In the genomic region with DNA sequence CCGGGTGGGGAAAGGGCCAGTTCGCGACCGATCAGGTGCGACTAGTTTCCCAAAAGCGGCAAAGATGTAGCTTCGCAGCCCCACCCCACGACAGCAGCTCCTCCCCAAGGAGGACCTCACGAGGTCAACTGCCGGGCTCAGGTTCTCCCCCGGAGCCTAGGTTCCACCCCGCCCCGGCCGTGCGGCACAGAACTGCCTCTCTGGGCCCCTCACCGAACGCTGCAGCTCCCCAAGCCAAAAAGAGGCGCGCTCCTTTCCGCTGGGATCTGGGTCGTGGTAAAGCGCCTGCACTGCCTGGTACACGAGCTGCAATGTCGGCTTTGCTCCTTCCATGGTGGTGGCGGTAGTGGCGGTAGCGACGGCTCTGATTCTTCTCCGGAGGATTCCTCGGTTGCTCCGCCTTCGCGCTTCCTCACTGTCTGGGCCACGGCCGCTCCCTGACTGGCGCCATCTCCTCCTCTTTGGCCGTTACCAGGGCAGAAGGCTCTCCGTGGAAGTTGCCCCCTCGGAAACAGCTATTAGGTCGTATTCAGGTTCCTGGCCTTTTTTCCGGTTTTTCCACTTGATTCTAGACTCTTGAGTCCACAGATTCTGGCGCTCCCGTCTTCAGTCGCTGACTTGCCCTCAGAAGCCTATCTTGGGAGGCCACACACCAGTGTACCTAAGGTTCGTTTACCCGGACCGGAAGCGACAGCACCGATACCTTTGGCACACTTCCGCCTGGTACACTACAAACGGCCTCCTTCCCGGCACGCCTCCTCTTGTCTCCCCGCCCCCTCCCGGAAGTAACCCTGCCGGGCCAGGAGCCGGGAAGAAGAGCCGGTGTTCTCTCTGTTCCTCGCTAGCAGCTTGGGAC, we compare ENCODE assay signal across 1 cellular context.
TF ChIP-seq lines count a peak whose summit lies in the region.

A gene (minus strand): TSS at position 674 of the 856 bp plus-strand sequence. CDS start 341 bp downstream, at position 333.

TF ChIP-seq in K562, 482 proteins besides CTCF, POLR2A, EP300 and RAD21 (continued from another document and continues in another):
- TF ChIP-seq, protein P1, sequence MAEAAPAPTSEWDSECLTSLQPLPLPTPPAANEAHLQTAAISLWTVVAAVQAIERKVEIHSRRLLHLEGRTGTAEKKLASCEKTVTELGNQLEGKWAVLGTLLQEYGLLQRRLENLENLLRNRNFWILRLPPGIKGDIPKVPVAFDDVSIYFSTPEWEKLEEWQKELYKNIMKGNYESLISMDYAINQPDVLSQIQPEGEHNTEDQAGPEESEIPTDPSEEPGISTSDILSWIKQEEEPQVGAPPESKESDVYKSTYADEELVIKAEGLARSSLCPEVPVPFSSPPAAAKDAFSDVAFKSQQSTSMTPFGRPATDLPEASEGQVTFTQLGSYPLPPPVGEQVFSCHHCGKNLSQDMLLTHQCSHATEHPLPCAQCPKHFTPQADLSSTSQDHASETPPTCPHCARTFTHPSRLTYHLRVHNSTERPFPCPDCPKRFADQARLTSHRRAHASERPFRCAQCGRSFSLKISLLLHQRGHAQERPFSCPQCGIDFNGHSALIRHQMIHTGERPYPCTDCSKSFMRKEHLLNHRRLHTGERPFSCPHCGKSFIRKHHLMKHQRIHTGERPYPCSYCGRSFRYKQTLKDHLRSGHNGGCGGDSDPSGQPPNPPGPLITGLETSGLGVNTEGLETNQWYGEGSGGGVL (CRISPR knock-in tag; IDR thresholded peaks at IDR 0.05): no peak
- 0 out of 2 replicates have a peak, but pooled peaks have one; percentile 27 for TF ChIP-seq ARID2 (IDR thresholded peaks at IDR 0.05)
- TF ChIP-seq, protein P2, sequence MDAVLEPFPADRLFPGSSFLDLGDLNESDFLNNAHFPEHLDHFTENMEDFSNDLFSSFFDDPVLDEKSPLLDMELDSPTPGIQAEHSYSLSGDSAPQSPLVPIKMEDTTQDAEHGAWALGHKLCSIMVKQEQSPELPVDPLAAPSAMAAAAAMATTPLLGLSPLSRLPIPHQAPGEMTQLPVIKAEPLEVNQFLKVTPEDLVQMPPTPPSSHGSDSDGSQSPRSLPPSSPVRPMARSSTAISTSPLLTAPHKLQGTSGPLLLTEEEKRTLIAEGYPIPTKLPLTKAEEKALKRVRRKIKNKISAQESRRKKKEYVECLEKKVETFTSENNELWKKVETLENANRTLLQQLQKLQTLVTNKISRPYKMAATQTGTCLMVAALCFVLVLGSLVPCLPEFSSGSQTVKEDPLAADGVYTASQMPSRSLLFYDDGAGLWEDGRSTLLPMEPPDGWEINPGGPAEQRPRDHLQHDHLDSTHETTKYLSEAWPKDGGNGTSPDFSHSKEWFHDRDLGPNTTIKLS (IDR thresholded peaks at IDR 0.05; ENCODE audit: borderline replicate concordance, low read depth): peak; percentile 90
- peak; percentile 92; a peak in 3 of 4 replicates for TF ChIP-seq FOXK2 (conservative IDR thresholded peaks at IDR 0.05 in 1 of 2, IDR thresholded peaks at IDR 0.05 in 1 of 2; ENCODE audit: low read depth in 2 of 2)
- peak; percentile 99 for TF ChIP-seq TAF7 (tag; IDR thresholded peaks at IDR 0.05)
- peak; percentile 58; the same call in 1 of the 2 replicates for TF ChIP-seq PHF21A (IDR thresholded peaks at IDR 0.05; ENCODE audit: borderline replicate concordance, low read depth)
- TF ChIP-seq, protein P3, sequence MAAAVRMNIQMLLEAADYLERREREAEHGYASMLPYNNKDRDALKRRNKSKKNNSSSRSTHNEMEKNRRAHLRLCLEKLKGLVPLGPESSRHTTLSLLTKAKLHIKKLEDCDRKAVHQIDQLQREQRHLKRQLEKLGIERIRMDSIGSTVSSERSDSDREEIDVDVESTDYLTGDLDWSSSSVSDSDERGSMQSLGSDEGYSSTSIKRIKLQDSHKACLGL (CRISPR knock-in tag; IDR thresholded peaks at IDR 0.05; ENCODE audit: borderline replicate concordance, poor library complexity, severe bottlenecking): no peak
- TF ChIP-seq, protein P4, sequence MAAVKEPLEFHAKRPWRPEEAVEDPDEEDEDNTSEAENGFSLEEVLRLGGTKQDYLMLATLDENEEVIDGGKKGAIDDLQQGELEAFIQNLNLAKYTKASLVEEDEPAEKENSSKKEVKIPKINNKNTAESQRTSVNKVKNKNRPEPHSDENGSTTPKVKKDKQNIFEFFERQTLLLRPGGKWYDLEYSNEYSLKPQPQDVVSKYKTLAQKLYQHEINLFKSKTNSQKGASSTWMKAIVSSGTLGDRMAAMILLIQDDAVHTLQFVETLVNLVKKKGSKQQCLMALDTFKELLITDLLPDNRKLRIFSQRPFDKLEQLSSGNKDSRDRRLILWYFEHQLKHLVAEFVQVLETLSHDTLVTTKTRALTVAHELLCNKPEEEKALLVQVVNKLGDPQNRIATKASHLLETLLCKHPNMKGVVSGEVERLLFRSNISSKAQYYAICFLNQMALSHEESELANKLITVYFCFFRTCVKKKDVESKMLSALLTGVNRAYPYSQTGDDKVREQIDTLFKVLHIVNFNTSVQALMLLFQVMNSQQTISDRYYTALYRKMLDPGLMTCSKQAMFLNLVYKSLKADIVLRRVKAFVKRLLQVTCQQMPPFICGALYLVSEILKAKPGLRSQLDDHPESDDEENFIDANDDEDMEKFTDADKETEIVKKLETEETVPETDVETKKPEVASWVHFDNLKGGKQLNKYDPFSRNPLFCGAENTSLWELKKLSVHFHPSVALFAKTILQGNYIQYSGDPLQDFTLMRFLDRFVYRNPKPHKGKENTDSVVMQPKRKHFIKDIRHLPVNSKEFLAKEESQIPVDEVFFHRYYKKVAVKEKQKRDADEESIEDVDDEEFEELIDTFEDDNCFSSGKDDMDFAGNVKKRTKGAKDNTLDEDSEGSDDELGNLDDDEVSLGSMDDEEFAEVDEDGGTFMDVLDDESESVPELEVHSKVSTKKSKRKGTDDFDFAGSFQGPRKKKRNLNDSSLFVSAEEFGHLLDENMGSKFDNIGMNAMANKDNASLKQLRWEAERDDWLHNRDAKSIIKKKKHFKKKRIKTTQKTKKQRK (IDR thresholded peaks at IDR 0.05; ENCODE audit: borderline replicate concordance, low read depth, low read length): no peak
- TF ChIP-seq, protein P5, sequence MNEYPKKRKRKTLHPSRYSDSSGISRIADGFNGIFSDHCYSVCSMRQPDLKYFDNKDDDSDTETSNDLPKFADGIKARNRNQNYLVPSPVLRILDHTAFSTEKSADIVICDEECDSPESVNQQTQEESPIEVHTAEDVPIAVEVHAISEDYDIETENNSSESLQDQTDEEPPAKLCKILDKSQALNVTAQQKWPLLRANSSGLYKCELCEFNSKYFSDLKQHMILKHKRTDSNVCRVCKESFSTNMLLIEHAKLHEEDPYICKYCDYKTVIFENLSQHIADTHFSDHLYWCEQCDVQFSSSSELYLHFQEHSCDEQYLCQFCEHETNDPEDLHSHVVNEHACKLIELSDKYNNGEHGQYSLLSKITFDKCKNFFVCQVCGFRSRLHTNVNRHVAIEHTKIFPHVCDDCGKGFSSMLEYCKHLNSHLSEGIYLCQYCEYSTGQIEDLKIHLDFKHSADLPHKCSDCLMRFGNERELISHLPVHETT (CRISPR knock-in tag; conservative IDR thresholded peaks at IDR 0.05 in 1 of 2, IDR thresholded peaks at IDR 0.05 in 1 of 2): peak in 1 of 2 experiments; percentile 92; a peak in 2 of 4 replicates
- TF ChIP-seq PRMT5 (CRISPR knock-in tag; IDR thresholded peaks at IDR 0.05): no peak
- peak; percentile 71 for TF ChIP-seq GTF2F1 (IDR thresholded peaks at IDR 0.05; ENCODE audit: low read depth, low read length)
- TF ChIP-seq HMG20A (CRISPR knock-in tag; conservative IDR thresholded peaks at IDR 0.05): no peak
- TF ChIP-seq, protein P6, sequence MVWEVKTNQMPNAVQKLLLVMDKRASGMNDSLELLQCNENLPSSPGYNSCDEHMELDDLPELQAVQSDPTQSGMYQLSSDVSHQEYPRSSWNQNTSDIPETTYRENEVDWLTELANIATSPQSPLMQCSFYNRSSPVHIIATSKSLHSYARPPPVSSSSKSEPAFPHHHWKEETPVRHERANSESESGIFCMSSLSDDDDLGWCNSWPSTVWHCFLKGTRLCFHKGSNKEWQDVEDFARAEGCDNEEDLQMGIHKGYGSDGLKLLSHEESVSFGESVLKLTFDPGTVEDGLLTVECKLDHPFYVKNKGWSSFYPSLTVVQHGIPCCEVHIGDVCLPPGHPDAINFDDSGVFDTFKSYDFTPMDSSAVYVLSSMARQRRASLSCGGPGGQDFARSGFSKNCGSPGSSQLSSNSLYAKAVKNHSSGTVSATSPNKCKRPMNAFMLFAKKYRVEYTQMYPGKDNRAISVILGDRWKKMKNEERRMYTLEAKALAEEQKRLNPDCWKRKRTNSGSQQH (CRISPR knock-in tag; IDR thresholded peaks at IDR 0.05): peak; percentile 92; the same call in 1 of the 2 replicates
- TF ChIP-seq ZNF253 (CRISPR knock-in tag; conservative IDR thresholded peaks at IDR 0.05): no peak; the same call in 1 of the 2 replicates
- TF ChIP-seq, protein P7, sequence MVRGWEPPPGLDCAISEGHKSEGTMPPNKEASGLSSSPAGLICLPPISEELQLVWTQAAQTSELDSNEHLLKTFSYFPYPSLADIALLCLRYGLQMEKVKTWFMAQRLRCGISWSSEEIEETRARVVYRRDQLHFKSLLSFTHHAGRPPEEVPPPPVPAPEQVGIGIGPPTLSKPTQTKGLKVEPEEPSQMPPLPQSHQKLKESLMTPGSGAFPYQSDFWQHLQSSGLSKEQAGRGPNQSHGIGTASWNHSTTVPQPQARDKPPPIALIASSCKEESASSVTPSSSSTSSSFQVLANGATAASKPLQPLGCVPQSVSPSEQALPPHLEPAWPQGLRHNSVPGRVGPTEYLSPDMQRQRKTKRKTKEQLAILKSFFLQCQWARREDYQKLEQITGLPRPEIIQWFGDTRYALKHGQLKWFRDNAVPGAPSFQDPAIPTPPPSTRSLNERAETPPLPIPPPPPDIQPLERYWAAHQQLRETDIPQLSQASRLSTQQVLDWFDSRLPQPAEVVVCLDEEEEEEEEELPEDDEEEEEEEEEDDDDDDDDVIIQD (CRISPR knock-in tag; IDR thresholded peaks at IDR 0.05): peak; percentile 18; the same call in 1 of the 2 replicates
- no peak for TF ChIP-seq MEIS2 (IDR thresholded peaks at IDR 0.05; ENCODE audit: partially characterized antibody)
- TF ChIP-seq RBM15 (IDR thresholded peaks at IDR 0.05; ENCODE audit: insufficient read depth, low read length): no peak
- peak; percentile 94 for TF ChIP-seq MYBL2 (IDR thresholded peaks at IDR 0.05; ENCODE audit: low read depth)
- no peak for TF ChIP-seq MYBL2 (CRISPR knock-in tag; IDR thresholded peaks at IDR 0.05; ENCODE audit: borderline replicate concordance)
- TF ChIP-seq, protein P8, sequence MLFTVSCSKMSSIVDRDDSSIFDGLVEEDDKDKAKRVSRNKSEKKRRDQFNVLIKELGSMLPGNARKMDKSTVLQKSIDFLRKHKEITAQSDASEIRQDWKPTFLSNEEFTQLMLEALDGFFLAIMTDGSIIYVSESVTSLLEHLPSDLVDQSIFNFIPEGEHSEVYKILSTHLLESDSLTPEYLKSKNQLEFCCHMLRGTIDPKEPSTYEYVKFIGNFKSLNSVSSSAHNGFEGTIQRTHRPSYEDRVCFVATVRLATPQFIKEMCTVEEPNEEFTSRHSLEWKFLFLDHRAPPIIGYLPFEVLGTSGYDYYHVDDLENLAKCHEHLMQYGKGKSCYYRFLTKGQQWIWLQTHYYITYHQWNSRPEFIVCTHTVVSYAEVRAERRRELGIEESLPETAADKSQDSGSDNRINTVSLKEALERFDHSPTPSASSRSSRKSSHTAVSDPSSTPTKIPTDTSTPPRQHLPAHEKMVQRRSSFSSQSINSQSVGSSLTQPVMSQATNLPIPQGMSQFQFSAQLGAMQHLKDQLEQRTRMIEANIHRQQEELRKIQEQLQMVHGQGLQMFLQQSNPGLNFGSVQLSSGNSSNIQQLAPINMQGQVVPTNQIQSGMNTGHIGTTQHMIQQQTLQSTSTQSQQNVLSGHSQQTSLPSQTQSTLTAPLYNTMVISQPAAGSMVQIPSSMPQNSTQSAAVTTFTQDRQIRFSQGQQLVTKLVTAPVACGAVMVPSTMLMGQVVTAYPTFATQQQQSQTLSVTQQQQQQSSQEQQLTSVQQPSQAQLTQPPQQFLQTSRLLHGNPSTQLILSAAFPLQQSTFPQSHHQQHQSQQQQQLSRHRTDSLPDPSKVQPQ (CRISPR knock-in tag; IDR thresholded peaks at IDR 0.05; ENCODE audit: borderline replicate concordance): 0 out of 2 replicates have a peak, but pooled peaks have one; percentile 31
- TF ChIP-seq DIDO1 (tag; IDR thresholded peaks at IDR 0.05; ENCODE audit: low read depth): peak; percentile 100
- TF ChIP-seq, protein P9, sequence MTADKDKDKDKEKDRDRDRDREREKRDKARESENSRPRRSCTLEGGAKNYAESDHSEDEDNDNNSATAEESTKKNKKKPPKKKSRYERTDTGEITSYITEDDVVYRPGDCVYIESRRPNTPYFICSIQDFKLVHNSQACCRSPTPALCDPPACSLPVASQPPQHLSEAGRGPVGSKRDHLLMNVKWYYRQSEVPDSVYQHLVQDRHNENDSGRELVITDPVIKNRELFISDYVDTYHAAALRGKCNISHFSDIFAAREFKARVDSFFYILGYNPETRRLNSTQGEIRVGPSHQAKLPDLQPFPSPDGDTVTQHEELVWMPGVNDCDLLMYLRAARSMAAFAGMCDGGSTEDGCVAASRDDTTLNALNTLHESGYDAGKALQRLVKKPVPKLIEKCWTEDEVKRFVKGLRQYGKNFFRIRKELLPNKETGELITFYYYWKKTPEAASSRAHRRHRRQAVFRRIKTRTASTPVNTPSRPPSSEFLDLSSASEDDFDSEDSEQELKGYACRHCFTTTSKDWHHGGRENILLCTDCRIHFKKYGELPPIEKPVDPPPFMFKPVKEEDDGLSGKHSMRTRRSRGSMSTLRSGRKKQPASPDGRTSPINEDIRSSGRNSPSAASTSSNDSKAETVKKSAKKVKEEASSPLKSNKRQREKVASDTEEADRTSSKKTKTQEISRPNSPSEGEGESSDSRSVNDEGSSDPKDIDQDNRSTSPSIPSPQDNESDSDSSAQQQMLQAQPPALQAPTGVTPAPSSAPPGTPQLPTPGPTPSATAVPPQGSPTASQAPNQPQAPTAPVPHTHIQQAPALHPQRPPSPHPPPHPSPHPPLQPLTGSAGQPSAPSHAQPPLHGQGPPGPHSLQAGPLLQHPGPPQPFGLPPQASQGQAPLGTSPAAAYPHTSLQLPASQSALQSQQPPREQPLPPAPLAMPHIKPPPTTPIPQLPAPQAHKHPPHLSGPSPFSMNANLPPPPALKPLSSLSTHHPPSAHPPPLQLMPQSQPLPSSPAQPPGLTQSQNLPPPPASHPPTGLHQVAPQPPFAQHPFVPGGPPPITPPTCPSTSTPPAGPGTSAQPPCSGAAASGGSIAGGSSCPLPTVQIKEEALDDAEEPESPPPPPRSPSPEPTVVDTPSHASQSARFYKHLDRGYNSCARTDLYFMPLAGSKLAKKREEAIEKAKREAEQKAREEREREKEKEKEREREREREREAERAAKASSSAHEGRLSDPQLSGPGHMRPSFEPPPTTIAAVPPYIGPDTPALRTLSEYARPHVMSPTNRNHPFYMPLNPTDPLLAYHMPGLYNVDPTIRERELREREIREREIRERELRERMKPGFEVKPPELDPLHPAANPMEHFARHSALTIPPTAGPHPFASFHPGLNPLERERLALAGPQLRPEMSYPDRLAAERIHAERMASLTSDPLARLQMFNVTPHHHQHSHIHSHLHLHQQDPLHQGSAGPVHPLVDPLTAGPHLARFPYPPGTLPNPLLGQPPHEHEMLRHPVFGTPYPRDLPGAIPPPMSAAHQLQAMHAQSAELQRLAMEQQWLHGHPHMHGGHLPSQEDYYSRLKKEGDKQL (CRISPR knock-in tag; IDR thresholded peaks at IDR 0.05; ENCODE audit: borderline replicate concordance): peak; percentile 8; the same call in 1 of the 2 replicates
- TF ChIP-seq CEBPB (tag; IDR thresholded peaks at IDR 0.05): no peak
- TF ChIP-seq HIVEP1 (CRISPR knock-in tag; IDR thresholded peaks at IDR 0.05): no peak
- peak; percentile 33; the same call in 1 of the 2 replicates for TF ChIP-seq HDGF (IDR thresholded peaks at IDR 0.05)
